Comparison of ENCODE assay signal across 1 cellular context in genomic region chr12:69354561-69355187, GRCh38.
TF ChIP-seq lines count a peak whose summit lies in the region.

No MANE protein-coding gene starts in this region.

TF ChIP-seq in K562, 482 proteins besides CTCF, POLR2A, EP300 and RAD21 (continued from another document):
- TF ChIP-seq HIVEP1 (CRISPR knock-in tag; IDR thresholded peaks at IDR 0.05) = no peak
- peak; percentile 76; the same call in 1 of the 2 replicates for TF ChIP-seq HDGF (IDR thresholded peaks at IDR 0.05)
- no peak for TF ChIP-seq ZNF589 (CRISPR knock-in tag; IDR thresholded peaks at IDR 0.05; ENCODE audit: low read depth)
- no peak for TF ChIP-seq FUS (optimal IDR thresholded peaks at IDR 0.05; ENCODE audit: low read depth, low read length)
- TF ChIP-seq DPF2 (IDR thresholded peaks at IDR 0.05) = 0 out of 2 replicates have a peak, but pooled peaks have one; percentile 42
- peak; percentile 27; the same call in 1 of the 2 replicates for TF ChIP-seq CTBP1 (IDR thresholded peaks at IDR 0.05; ENCODE audit: borderline replicate concordance)
TF ChIP-seq in K562: peak in this region for 11.
